Comparison of ENCODE assay signal across 8 cellular contexts in the genomic region with DNA sequence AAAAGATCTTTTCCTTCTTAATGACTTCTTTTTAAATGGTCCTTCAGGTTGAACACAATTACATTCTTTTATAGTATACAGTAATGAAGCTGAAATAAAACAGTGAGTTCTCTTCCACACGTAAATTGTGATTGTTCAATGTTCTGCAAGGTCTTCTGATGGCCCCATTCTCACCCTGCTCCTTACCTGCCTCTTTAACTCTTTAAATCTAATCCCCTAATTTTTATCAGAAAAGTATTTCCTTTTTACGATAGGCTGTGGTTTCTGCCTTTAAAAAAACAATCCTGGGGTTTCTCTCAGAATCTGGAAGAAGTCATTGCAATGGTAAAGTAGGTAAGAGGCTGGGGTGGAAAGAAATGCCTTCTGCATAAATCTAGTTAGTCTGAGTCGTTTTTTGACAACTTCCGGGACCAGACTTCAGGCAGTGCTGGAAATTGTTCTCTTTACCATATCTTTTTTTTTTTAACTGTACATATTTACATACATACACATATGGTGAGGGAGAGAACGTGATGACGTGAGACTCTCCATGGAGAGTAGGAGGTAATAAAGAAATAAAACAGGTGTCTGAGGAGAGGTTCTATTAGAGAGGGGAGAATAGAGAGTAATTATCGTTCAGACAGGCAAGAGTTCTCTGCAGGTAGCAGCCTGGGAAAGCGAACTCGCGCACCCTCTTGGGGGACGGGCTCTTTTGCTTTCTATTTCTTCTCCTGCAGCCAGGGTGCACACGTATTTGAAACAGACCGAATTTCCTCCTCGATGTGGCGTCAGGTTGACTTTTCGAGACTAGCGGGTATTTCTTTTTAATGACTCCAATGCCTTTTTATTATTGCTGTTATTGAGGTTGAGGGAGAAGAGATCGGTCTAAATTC. TPM values are rescaled to one million over a fixed set of nuclear protein-coding genes. Genes with fewer than 3 reads are reported as not detected.
A peak's percentile ranks its signal among the peaks of the same experiment; 100 is the strongest.
DNase-seq lines count a peak whose midpoint lies in the region; ATAC-seq and TF ChIP-seq lines count a peak whose summit lies in the region.

A gene (plus strand): TSS at position 730 of the 872 bp plus-strand sequence. CDS start 467 bp downstream, outside the sequence.

- intact Hi-C loops in ascending aorta (cut with DNase I), result no loop called here

- H3K36me3 ChIP-seq in HUES6 (ENCODE audit: control insufficient read depth, insufficient read depth, low read length) (no peaks in the 10 kb centered on the region), ascending aorta (no peaks in the 10 kb centered on the region)

- H3K4me3 ChIP-seq in HUES6 (ENCODE audit: low read depth, low read length), result peak within 1 kb of the TSS; percentile 63
- peak within 1 kb of the TSS; percentile 73 to 94 for H3K4me3 ChIP-seq in ascending aorta

- H3K9ac ChIP-seq in HUES6 (ENCODE audit: low read length), result peak within 1 kb of the TSS; percentile 3

- H3K4me1 ChIP-seq in HUES6 (ENCODE audit: control insufficient read depth, insufficient read depth, low read length), result peaks cover 9% of the 10 kb centered on the region; the same call in 1 of the 2 replicates
- peaks cover 0 to 4% of the 10 kb centered on the region in 2 donors for H3K4me1 ChIP-seq in ascending aorta

- DNase-seq in DMS153 (lab: John Stamatoyannopoulos, UW), result peak; percentile 26
- peak; percentile 59 for DNase-seq in T follicular helper cell (ENCODE audit: low read depth)
- DNase-seq in ascending aorta (ENCODE audit: low spot score in 2 of 2), result no peak
- DNase-seq in iPS-NIHi11 (ENCODE audit: low spot score), result peak; percentile 32
- DNase-seq in stimulated activated CD4-positive, alpha-beta T cell treated with anti-CD3 and anti-CD28 coated beads, Interleukin-12 subunit alpha, Interleukin-12 subunit beta, amount 100 ng/mL, for 48 hours (ENCODE audit: low read depth in 2 of 3, low spot score in 1 of 3), result peak; percentile 47 to 53 (median 48)
- DNase-seq in retina, result no peak

- no peak within 1 kb of the TSS for H3K27ac ChIP-seq in HUES6 (ENCODE audit: low read depth, low read length)
- peak within 1 kb of the TSS; percentile 17 to 39 for H3K27ac ChIP-seq in ascending aorta

- no peak for TF ChIP-seq CTCF in ascending aorta (IDR thresholded peaks at IDR 0.05)

- H3K27me3 ChIP-seq in HUES6 (ENCODE audit: control insufficient read depth, insufficient read depth, low read length), result peaks cover 92% of the 10 kb centered on the region
- H3K27me3 ChIP-seq in ascending aorta, result no peaks in the 10 kb centered on the region

- H3K9me3 ChIP-seq in HUES6 (ENCODE audit: control insufficient read depth, insufficient read depth, low read depth, low read length) (no peaks in the 10 kb centered on the region), ascending aorta (no peaks in the 10 kb centered on the region)

- peak; percentile 64 for ATAC-seq in GM21367 (IDR thresholded peaks at IDR 0.05; ENCODE audit: unreplicated experiment)

RNA-seq across cellular contexts. Expression of the gene that starts here (rescaled TPM):
- not detected for total RNA-seq in ascending aorta

Comparison
In these comparisons a context has a peak if more than half of its experiments do, and no peak if none do; other contexts are left out.
1. DNase-seq: peak in DMS153 (single experiment), T follicular helper cell (single experiment), iPS-NIHi11 (single experiment) and stimulated activated CD4-positive, alpha-beta T cell treated with anti-CD3 and anti-CD28 coated beads, Interleukin-12 subunit alpha, Interleukin-12 subunit beta, amount 100 ng/mL, for 48 hours (3 of 3); none in ascending aorta (0 of 2) and retina (single experiment).